In the genomic region with DNA sequence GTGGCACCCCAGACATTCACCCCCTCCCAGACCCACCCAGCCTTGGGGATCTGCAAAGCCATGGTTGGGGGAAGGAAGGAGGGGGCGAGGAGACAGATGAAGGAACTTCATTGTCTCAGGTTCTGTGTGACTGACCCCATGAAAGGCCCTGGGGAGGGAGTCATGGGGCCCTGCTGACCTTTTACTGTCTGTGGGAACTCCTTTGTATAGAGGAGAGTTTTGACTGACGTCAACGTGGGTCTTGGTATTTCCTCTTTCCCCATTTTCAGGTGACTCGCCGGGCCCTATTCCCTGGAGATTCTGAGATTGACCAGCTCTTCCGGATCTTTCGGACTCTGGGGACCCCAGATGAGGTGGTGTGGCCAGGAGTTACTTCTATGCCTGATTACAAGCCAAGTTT, we compare ENCODE assay signal across 21 cellular contexts. TPM values are rescaled to one million over a fixed set of nuclear protein-coding genes. Genes with fewer than 3 reads are reported as not detected.
DNase-seq lines count a peak whose midpoint lies in the region; ATAC-seq and TF ChIP-seq lines count a peak whose summit lies in the region.
"Had no signal": no experiment of that assay in that cellular context is flagged by ENCODE, and none has a peak within 500 bp of the region (broad histone marks: within the 10 kb centered on the region; RNA-seq: fewer than 3 reads in every experiment).

No MANE protein-coding gene starts in this region.

- TF ChIP-seq CTCF in fibroblast of lung (conservative IDR thresholded peaks at IDR 0.05 in 1 of 2, IDR thresholded peaks at IDR 0.05 in 1 of 2; ENCODE audit: low read depth in 1 of 2, low read length in 2 of 2) (no peak), heart right ventricle (IDR thresholded peaks at IDR 0.05) (no peak), left lung (IDR thresholded peaks at IDR 0.05) (no peak)

- WGBS in heart right ventricle, 2 donors: 78 to 79% methylated on average over 7 of the region's 7 CpGs

- H3K27me3 Mint-ChIP-seq in activated CD4-positive, alpha-beta memory T cell treated with anti-CD3 and anti-CD28 coated beads, Interleukin-2, amount 10 ng/mL, durations not matched to agents 7 days and 5 days: no peaks in the 10 kb centered on the region
- no peaks in the 10 kb centered on the region for H3K27me3 Mint-ChIP-seq in activated CD4-positive, alpha-beta memory T cell treated with anti-CD3 and anti-CD28 coated beads for 36 hours
- H3K27me3 Mint-ChIP-seq: effector memory CD8-positive, alpha-beta T cell had no signal

- H3K27ac ChIP-seq in fibroblast of lung (ENCODE audit: insufficient read depth, low read length): peak overlapping the region; percentile 94
- H3K27ac ChIP-seq in heart right ventricle: no peak overlapping the region
- no peak overlapping the region for H3K27ac ChIP-seq in left lung
- H3K27ac ChIP-seq: HL-60 had no signal

- peaks cover 39% of the 10 kb centered on the region for H3K4me1 Mint-ChIP-seq in activated CD4-positive, alpha-beta memory T cell treated with anti-CD3 and anti-CD28 coated beads, Interleukin-2, amount 10 ng/mL, durations not matched to agents 7 days and 5 days
- H3K4me1 Mint-ChIP-seq in activated CD4-positive, alpha-beta memory T cell treated with anti-CD3 and anti-CD28 coated beads for 36 hours (ENCODE audit: low read depth): peaks cover 19% of the 10 kb centered on the region

- H3K27ac Mint-ChIP-seq in activated CD4-positive, alpha-beta memory T cell treated with anti-CD3 and anti-CD28 coated beads, Interleukin-2, amount 10 ng/mL, durations not matched to agents 7 days and 5 days: peak overlapping the region; percentile 11
- no peak overlapping the region for H3K27ac Mint-ChIP-seq in activated CD4-positive, alpha-beta memory T cell treated with anti-CD3 and anti-CD28 coated beads for 36 hours
- H3K27ac Mint-ChIP-seq: effector memory CD8-positive, alpha-beta T cell had no signal

- CTCF ChIA-PET in activated CD4-positive, alpha-beta memory T cell treated with anti-CD3 and anti-CD28 coated beads, Interleukin-2, amount 10 ng/mL, durations not matched to agents 7 days and 5 days (lab: Charles Lee): no interaction called here
- CTCF ChIA-PET in activated CD4-positive, alpha-beta memory T cell treated with anti-CD3 and anti-CD28 coated beads for 36 hours (lab: Charles Lee): interaction anchor here (1.1 kb wide), 1 partner anchor 26 kb away, joined by 3 read pairs; no protein-coding TSS in a partner anchor

- DNase-seq in activated CD4-positive, alpha-beta memory T cell treated with anti-CD3 and anti-CD28 coated beads, Interleukin-2, amount 10 ng/mL, durations not matched to agents 7 days and 5 days: no peak
- DNase-seq in activated CD4-positive, alpha-beta memory T cell treated with anti-CD3 and anti-CD28 coated beads for 36 hours: no peak
- DNase-seq in T1000 (lab: John Stamatoyannopoulos, UW) (peak; percentile 8), fibroblast of lung (ENCODE audit: low read depth in 2 of 2) (peak; percentile 8 to 58), skeletal muscle cell (ENCODE audit: low read depth) (peak; percentile 65), DMS153 (lab: John Stamatoyannopoulos, UW) (no peak), heart right ventricle (no peak), left lung (no peak)
- DNase-seq: effector memory CD8-positive, alpha-beta T cell; NCI-H2081 treated with DMSO at 0.1 percent for 48 hours; NCI-H510A; nucleus accumbens; stimulated activated CD4-positive, alpha-beta T cell treated with anti-CD3 and anti-CD28 coated beads, Interleukin-15, amount 100 ng/mL, for 24 hours; stimulated activated naive CD4-positive, alpha-beta T cell treated with Interleukin-2 at 50 U/mL for 16 hours; transverse colon had no signal

- H3K4me3 ChIP-seq in fibroblast of lung (replicated peaks in 1 of 4; ENCODE audit: control extremely low read depth in 1 of 4, insufficient read depth in 1 of 4, low read depth in 3 of 4, low read length in 4 of 4) (no peak overlapping the region), skeletal muscle cell (ENCODE audit: low read depth, low read length) (no peak overlapping the region), heart right ventricle (no peak overlapping the region), left lung (no peak overlapping the region)
- H3K4me3 ChIP-seq: HAP-1, right atrium auricular region, transverse colon had no signal

- no peak overlapping the region for H3K9ac ChIP-seq in fibroblast of lung (ENCODE audit: insufficient read depth, low read length)

- peaks cover 2% of the 10 kb centered on the region for H3K36me3 ChIP-seq in fibroblast of lung (ENCODE audit: control insufficient read depth, insufficient read depth, low read length)
- H3K36me3 ChIP-seq in heart right ventricle: peaks cover 0 to 35% (median 0%) of the 10 kb centered on the region in 9 donors
- H3K36me3 ChIP-seq in left lung: peaks cover 0 to 8% of the 10 kb centered on the region in 2 donors
- H3K36me3 ChIP-seq: right atrium auricular region, transverse colon had no signal

- ATAC-seq in heart right ventricle: no peak
- no peak for ATAC-seq in left lung
- ATAC-seq: effector memory CD8-positive, alpha-beta T cell; left lobe of liver had no signal

- H3K36me3 Mint-ChIP-seq in activated CD4-positive, alpha-beta memory T cell treated with anti-CD3 and anti-CD28 coated beads, Interleukin-2, amount 10 ng/mL, durations not matched to agents 7 days and 5 days (ENCODE audit: low read depth): peaks cover 46% of the 10 kb centered on the region
- H3K36me3 Mint-ChIP-seq in activated CD4-positive, alpha-beta memory T cell treated with anti-CD3 and anti-CD28 coated beads for 36 hours: peaks cover 33% of the 10 kb centered on the region

- POLR2A ChIA-PET in activated CD4-positive, alpha-beta memory T cell treated with anti-CD3 and anti-CD28 coated beads, Interleukin-2, amount 10 ng/mL, durations not matched to agents 7 days and 5 days (lab: Charles Lee): interaction anchor here (2.1 kb wide), 1 partner anchor 12 kb away, joined by 7 read pairs; no protein-coding TSS in a partner anchor
- POLR2A ChIA-PET in activated CD4-positive, alpha-beta memory T cell treated with anti-CD3 and anti-CD28 coated beads for 36 hours (lab: Charles Lee): no interaction called here

- H2AFZ ChIP-seq in fibroblast of lung (ENCODE audit: low read length): no peak overlapping the region

- H3K79me2 ChIP-seq in fibroblast of lung (ENCODE audit: control insufficient read depth, insufficient read depth, low read length): peaks cover 41% of the 10 kb centered on the region

- H3K9me3 ChIP-seq in fibroblast of lung (ENCODE audit: control insufficient read depth, insufficient read depth, low read depth, low read length) (no peaks in the 10 kb centered on the region), heart right ventricle (no peaks in the 10 kb centered on the region), left lung (no peaks in the 10 kb centered on the region)
- H3K9me3 ChIP-seq: HAP-1, right atrium auricular region, transverse colon had no signal

- intact Hi-C loops in activated CD4-positive, alpha-beta memory T cell treated with anti-CD3 and anti-CD28 coated beads for 36 hours (cut with micrococcal nuclease): loop anchor here (10.0 kb wide), 1 partner anchor 254 kb away; a partner anchor contains a TSS
- intact Hi-C loops in heart right ventricle (cut with DNase I): loop anchor here in 1 of 10 donors (5.0 kb wide), 1 partner anchor 43 kb away; a partner anchor contains a TSS
- intact Hi-C loops in left lung (cut with DNase I): no loop called here

- no peak overlapping the region for H3K4me2 ChIP-seq in fibroblast of lung (ENCODE audit: extremely low read depth, insufficient read depth, low read length)

- H3K27me3 ChIP-seq in fibroblast of lung (ENCODE audit: control insufficient read depth, insufficient read depth, low read length) (no peaks in the 10 kb centered on the region), heart right ventricle (no peaks in the 10 kb centered on the region), left lung (no peaks in the 10 kb centered on the region)
- H3K27me3 ChIP-seq: right atrium auricular region, transverse colon had no signal

- peaks cover 12% of the 10 kb centered on the region for H3K4me1 ChIP-seq in fibroblast of lung (ENCODE audit: control insufficient read depth, extremely low read depth, insufficient read depth, low read length)
- H3K4me1 ChIP-seq in heart right ventricle: peaks cover 12 to 41% (median 36%) of the 10 kb centered on the region in 9 donors
- peaks cover 5 to 51% of the 10 kb centered on the region in 2 donors for H3K4me1 ChIP-seq in left lung

- no peaks in the 10 kb centered on the region for H4K20me1 ChIP-seq in fibroblast of lung (ENCODE audit: control insufficient read depth, extremely low read depth, insufficient read depth, low read length)

- H3K9me3 Mint-ChIP-seq in activated CD4-positive, alpha-beta memory T cell treated with anti-CD3 and anti-CD28 coated beads, Interleukin-2, amount 10 ng/mL, durations not matched to agents 7 days and 5 days: no peaks in the 10 kb centered on the region
- no peaks in the 10 kb centered on the region for H3K9me3 Mint-ChIP-seq in activated CD4-positive, alpha-beta memory T cell treated with anti-CD3 and anti-CD28 coated beads for 36 hours
- H3K9me3 Mint-ChIP-seq: CD14-positive monocyte; effector memory CD8-positive, alpha-beta T cell; T-helper 1 cell treated with Interleukin-12 subunit alpha and Interleukin-12 subunit beta and Interleukin-4 antibody, amounts not matched to agents 30 μg/mL and 1 μg/mL, for 36 hours had no signal

- H3K4me3 Mint-ChIP-seq in activated CD4-positive, alpha-beta memory T cell treated with anti-CD3 and anti-CD28 coated beads, Interleukin-2, amount 10 ng/mL, durations not matched to agents 7 days and 5 days: no peak overlapping the region
- H3K4me3 Mint-ChIP-seq in activated CD4-positive, alpha-beta memory T cell treated with anti-CD3 and anti-CD28 coated beads for 36 hours: no peak overlapping the region
- H3K4me3 Mint-ChIP-seq: CD14-positive monocyte; effector memory CD8-positive, alpha-beta T cell; T-helper 1 cell treated with Interleukin-12 subunit alpha and Interleukin-12 subunit beta and Interleukin-4 antibody, amounts not matched to agents 30 μg/mL and 1 μg/mL, for 36 hours had no signal

RNA-seq across cellular contexts. Expression of a gene that starts 3.1 kb away (rescaled TPM):
- total RNA-seq in activated CD4-positive, alpha-beta memory T cell treated with anti-CD3 and anti-CD28 coated beads, Interleukin-2, amount 10 ng/mL, durations not matched to agents 7 days and 5 days: 10 to 100 TPM; 70.1 to 71.5 TPM
- 10 to 100 TPM; 44.8 to 46.4 TPM for total RNA-seq in activated CD4-positive, alpha-beta memory T cell treated with anti-CD3 and anti-CD28 coated beads for 36 hours
- 46.2 and 55.3 TPM in 2 replicates for total RNA-seq in fibroblast of lung
- polyA plus RNA-seq in fibroblast of lung: 144 and 193 TPM in 2 replicates
- polyA plus RNA-seq in fibroblast of lung (2012): 67.9 and 91.2 TPM in 2 replicates
- 87.0 and 98.6 TPM in 2 replicates for polyA minus RNA-seq in fibroblast of lung (ENCODE audit: low replicate concordance)
- total RNA-seq in heart right ventricle: 100 to 1,000 TPM; 107 to 137 (median 122) TPM
- polyA plus RNA-seq in heart right ventricle: 10 to 100 TPM; 35.3 to 62.4 TPM
- total RNA-seq in left lung: 100 to 1,000 TPM; 116 to 175 TPM

RNA-seq across cellular contexts. Expression of a gene that starts 4.1 kb away (rescaled TPM):
- 10 to 100 TPM; 88.9 to 98.9 TPM for total RNA-seq in activated CD4-positive, alpha-beta memory T cell treated with anti-CD3 and anti-CD28 coated beads, Interleukin-2, amount 10 ng/mL, durations not matched to agents 7 days and 5 days
- 100 to 1,000 TPM; 121 to 127 TPM for total RNA-seq in activated CD4-positive, alpha-beta memory T cell treated with anti-CD3 and anti-CD28 coated beads for 36 hours
- total RNA-seq in fibroblast of lung (12.7 and 14.6 TPM in 2 replicates), heart right ventricle (10 to 100 TPM in 4 of 10 donors, 1 to 10 TPM in 6; 5.1 to 15.2 (median 8.4) TPM), left lung (10 to 100 TPM; 34.1 to 40.3 TPM)
- polyA plus RNA-seq in fibroblast of lung (32.5 and 43.5 TPM in 2 replicates), heart right ventricle (10 to 100 TPM in 1 of 2 donors, 1 to 10 TPM in 1; 6.9 to 18.4 TPM)
- 22.4 and 39.5 TPM in 2 replicates for polyA plus RNA-seq in fibroblast of lung (2012)
- polyA minus RNA-seq in fibroblast of lung (ENCODE audit: low replicate concordance): 70.4 and 79.3 TPM in 2 replicates

RNA-seq across cellular contexts. Expression of a gene that starts 4.9 kb away (rescaled TPM):
- total RNA-seq in activated CD4-positive, alpha-beta memory T cell treated with anti-CD3 and anti-CD28 coated beads, Interleukin-2, amount 10 ng/mL, durations not matched to agents 7 days and 5 days: under 1 TPM; 0.33 to 0.60 TPM
- 1 to 10 TPM in 1 of 2 experiments, under 1 TPM in 1; 0.94 to 1.5 TPM for total RNA-seq in activated CD4-positive, alpha-beta memory T cell treated with anti-CD3 and anti-CD28 coated beads for 36 hours
- total RNA-seq in fibroblast of lung: 0.26 and 0.50 TPM in 2 replicates
- 0.41 and 0.84 TPM in 2 replicates for polyA plus RNA-seq in fibroblast of lung
- polyA plus RNA-seq in fibroblast of lung (2012): 0.25 and 0.86 TPM in 2 replicates
- polyA minus RNA-seq in fibroblast of lung (ENCODE audit: low replicate concordance): 6.1 TPM in 1 of 2 replicates, not detected in the other
- 1 to 10 TPM in 2 of 10 donors, under 1 TPM in 8; 0.26 to 1.3 (median 0.58) TPM for total RNA-seq in heart right ventricle
- polyA plus RNA-seq in heart right ventricle: under 1 TPM; 0.49 to 0.66 TPM
- 1 to 10 TPM in 1 of 2 donors, under 1 TPM in 1; 0.99 to 1.8 TPM for total RNA-seq in left lung

RNA-seq across cellular contexts. Expression of a gene that starts 26.3 kb away (rescaled TPM):
- total RNA-seq in activated CD4-positive, alpha-beta memory T cell treated with anti-CD3 and anti-CD28 coated beads, Interleukin-2, amount 10 ng/mL, durations not matched to agents 7 days and 5 days: 1 to 10 TPM; 4.2 to 5.3 TPM
- total RNA-seq in activated CD4-positive, alpha-beta memory T cell treated with anti-CD3 and anti-CD28 coated beads for 36 hours: 1 to 10 TPM; 2.4 to 2.7 TPM
- total RNA-seq in fibroblast of lung: 9.2 and 11.6 TPM in 2 replicates
- polyA plus RNA-seq in fibroblast of lung: 11.1 and 15.0 TPM in 2 replicates
- 9.3 and 13.5 TPM in 2 replicates for polyA plus RNA-seq in fibroblast of lung (2012)
- 18.1 and 48.6 TPM in 2 replicates for polyA minus RNA-seq in fibroblast of lung (ENCODE audit: low replicate concordance)
- 10 to 100 TPM; 28.2 to 44.8 (median 31.4) TPM for total RNA-seq in heart right ventricle
- 10 to 100 TPM; 23.2 to 23.9 TPM for polyA plus RNA-seq in heart right ventricle
- total RNA-seq in left lung: 10 to 100 TPM; 26.1 to 26.3 TPM

RNA-seq across cellular contexts. Expression of a gene that starts 39.8 kb away (rescaled TPM):
- 100 to 1,000 TPM; 427 to 431 TPM for total RNA-seq in activated CD4-positive, alpha-beta memory T cell treated with anti-CD3 and anti-CD28 coated beads, Interleukin-2, amount 10 ng/mL, durations not matched to agents 7 days and 5 days
- total RNA-seq in activated CD4-positive, alpha-beta memory T cell treated with anti-CD3 and anti-CD28 coated beads for 36 hours: 100 to 1,000 TPM; 348 to 383 TPM
- total RNA-seq in fibroblast of lung (24.4 and 51.9 TPM in 2 replicates), heart right ventricle (10 to 100 TPM in 3 of 10 donors, 1 to 10 TPM in 7; 4.6 to 15.5 (median 7.0) TPM), left lung (10 to 100 TPM; 30.6 to 36.7 TPM)
- polyA plus RNA-seq in fibroblast of lung (41.4 and 44.7 TPM in 2 replicates), heart right ventricle (10 to 100 TPM in 1 of 2 donors, 1 to 10 TPM in 1; 6.4 to 17.3 TPM)
- polyA plus RNA-seq in fibroblast of lung (2012): 45.0 and 49.4 TPM in 2 replicates
- 66.7 and 111 TPM in 2 replicates for polyA minus RNA-seq in fibroblast of lung (ENCODE audit: low replicate concordance)

Comparison
In these comparisons a context has a peak if more than half of its experiments do, and no peak if none do; other contexts are left out.
1. DNase-seq: peak in T1000 (single experiment), fibroblast of lung (2 of 2) and skeletal muscle cell (single experiment); none in activated CD4-positive, alpha-beta memory T cell treated with anti-CD3 and anti-CD28 coated beads, Interleukin-2, amount 10 ng/mL, durations not matched to agents 7 days and 5 days (single experiment), activated CD4-positive, alpha-beta memory T cell treated with anti-CD3 and anti-CD28 coated beads for 36 hours (single experiment), DMS153 (single experiment), heart right ventricle (0 of 2) and left lung (0 of 2).